In genomic region chr5:159536166-159536565, GRCh38 we compare ENCODE assay signal across 34 cellular contexts.
"Had no signal": no experiment of that assay in that cellular context is flagged by ENCODE, and none has a peak within 500 bp of the region (broad histone marks: within the 10 kb centered on the region; RNA-seq: fewer than 3 reads in every experiment).

No MANE protein-coding gene starts in this region.

- DNase-seq: Kasumi-1, MG63, MM.1S, MV-4-11, NCI-H1048, NCI-H1092, NCI-H1092 treated with DMSO at 0.1 percent for 48 hours, NCI-H1105, NCI-H1105 treated with DMSO at 0.1 percent for 48 hours, NCI-H1417, NCI-H1417 treated with DMSO at 0.1 percent for 48 hours, NCI-H1436, NCI-H1436 treated with DMSO at 0.1 percent for 48 hours, NCI-H146, NCI-H1694, NCI-H1694 treated with DMSO at 0.1 percent for 48 hours, NCI-H187, NCI-H187 treated with DMSO at 0.1 percent for 48 hours, NCI-H1930, NCI-H2029, NCI-H2029 treated with DMSO at 0.1 percent for 48 hours, NCI-H2081, NCI-H2081 treated with DMSO at 0.1 percent for 48 hours, NCI-H2107, NCI-H2171, NCI-H2171 treated with DMSO at 0.1 percent for 48 hours, NCI-H2227 treated with DMSO at 0.1 percent for 48 hours, NCI-H345, NCI-H446, NCI-H446 treated with DMSO at 0.1 percent for 48 hours, NCI-H510A, NCI-H510A treated with DMSO at 0.1 percent for 48 hours, NCI-H524, NCI-H524 treated with DMSO at 0.1 percent for 48 hours had no signal
